8 cellular contexts compared by ENCODE assay signal in genomic region chr1:112501810-112502641, GRCh38. TPM values are rescaled to one million over a fixed set of nuclear protein-coding genes. Genes with fewer than 3 reads are reported as not detected.
A peak's percentile ranks its signal among the peaks of the same experiment; 100 is the strongest.
DNase-seq lines count a peak whose midpoint lies in the region; ATAC-seq and TF ChIP-seq lines count a peak whose summit lies in the region.

No MANE protein-coding gene starts in this region.

- peak; percentile 67 for ATAC-seq in HG03342 (IDR thresholded peaks at IDR 0.05; ENCODE audit: unreplicated experiment)
- peak; percentile 22 for ATAC-seq in thoracic aorta (ENCODE audit: insufficient number of reproducible peaks, low FRiP score, low read depth)
- no peak for ATAC-seq in GM18907 (IDR thresholded peaks at IDR 0.05; ENCODE audit: unreplicated experiment)

- peak; percentile 13 for TF ChIP-seq EP300 in neural cell (conservative IDR thresholded peaks at IDR 0.05; ENCODE audit: poor library complexity, severe bottlenecking)

- H3K27ac ChIP-seq in neural cell (ENCODE audit: low read length) (no peak overlapping the region), thoracic aorta (no peak overlapping the region)

- TF ChIP-seq CTCF in neural cell (IDR thresholded peaks at IDR 0.05; ENCODE audit: poor library complexity, severe bottlenecking) (peak; percentile 82), thoracic aorta (IDR thresholded peaks at IDR 0.05) (peak; percentile 68)

- no peaks in the 10 kb centered on the region for H3K9me3 ChIP-seq in ES-I3 (ENCODE audit: control insufficient read depth, insufficient read depth, low read length)
- no peaks in the 10 kb centered on the region for H3K9me3 ChIP-seq in neural cell (ENCODE audit: low read length)
- no peaks in the 10 kb centered on the region for H3K9me3 ChIP-seq in thoracic aorta

- no peaks in the 10 kb centered on the region for H3K79me2 ChIP-seq in neural cell (replicated peaks; ENCODE audit: insufficient read depth, low read length)

- H2AFZ ChIP-seq in neural cell (ENCODE audit: low read depth, low read length), result no peak overlapping the region

- TF ChIP-seq RAD21 in neural cell (conservative IDR thresholded peaks at IDR 0.05), result peak; percentile 67

- H3K4me1 ChIP-seq in ES-I3 (ENCODE audit: insufficient read depth, low read length) (peaks cover 14% of the 10 kb centered on the region; the same call in 1 of the 2 replicates), thoracic aorta (ENCODE audit: control insufficient read depth in 1 of 2, low read depth in 2 of 2) (peaks cover 3 to 7% of the 10 kb centered on the region in 2 donors)

- no peaks in the 10 kb centered on the region for H3K9me2 ChIP-seq in neural cell (ENCODE audit: insufficient read depth, low read length)

- DNase-seq in RPMI8226 (peak; percentile 43), foreskin melanocyte (peak; percentile 43), thoracic aorta (ENCODE audit: low spot score) (no peak)
- peak; percentile 26 for DNase-seq in activated gamma-delta T cell treated with anti-CD3 and anti-CD28 coated beads, Interleukin-2, amount 50 U/mL, for 16 hours (ENCODE audit: low read depth)

- H3K4me2 ChIP-seq in neural cell (ENCODE audit: low read length), result peak overlapping the region; percentile 55

- H3K9ac ChIP-seq in ES-I3 (ENCODE audit: low read depth, low read length) (peak overlapping the region; percentile 61), neural cell (ENCODE audit: low read length) (peak overlapping the region; percentile 64)

- peaks cover 42% of the 10 kb centered on the region for H3K27me3 ChIP-seq in neural cell (ENCODE audit: insufficient read depth, low read depth, low read length)
- H3K27me3 ChIP-seq in thoracic aorta (replicated peaks; ENCODE audit: insufficient read depth), result no peaks in the 10 kb centered on the region

- H3F3A ChIP-seq in neural cell (ENCODE audit: insufficient read depth, low read length, poor library complexity, severe bottlenecking), result no peaks in the 10 kb centered on the region

- H4K20me1 ChIP-seq in neural cell (ENCODE audit: insufficient read depth), result no peaks in the 10 kb centered on the region

- no peaks in the 10 kb centered on the region for H3K36me3 ChIP-seq in ES-I3 (ENCODE audit: insufficient read depth, low read length)
- no peaks in the 10 kb centered on the region for H3K36me3 ChIP-seq in neural cell (ENCODE audit: insufficient read depth, low read length)
- no peaks in the 10 kb centered on the region for H3K36me3 ChIP-seq in thoracic aorta

- H3K4me3 ChIP-seq in neural cell (ENCODE audit: low read length) (peak overlapping the region; percentile 77), thoracic aorta (peak overlapping the region; percentile 74)

TF ChIP-seq in neural cell, 6 proteins besides CTCF, POLR2A, EP300 and RAD21:
- TF ChIP-seq TAF1 (IDR thresholded peaks at IDR 0.05; ENCODE audit: low read depth) (no peak), EZH2 (IDR thresholded peaks at IDR 0.05; ENCODE audit: borderline replicate concordance, insufficient read depth, low read length, poor library complexity, severe bottlenecking) (no peak), REST (IDR thresholded peaks at IDR 0.05; ENCODE audit: borderline replicate concordance) (no peak), POLR2AphosphoS5 (IDR thresholded peaks at IDR 0.05) (peak; percentile 18), SMC3 (conservative IDR thresholded peaks at IDR 0.05; ENCODE audit: poor library complexity) (peak; percentile 72), MXI1 (conservative IDR thresholded peaks at IDR 0.05; ENCODE audit: poor library complexity, severe bottlenecking) (peak; percentile 30)
TF ChIP-seq in neural cell: peak in this region for 3.

RNA-seq across cellular contexts. Expression of gene WNT2B, which starts 6.7 kb away (rescaled TPM):
- polyA plus RNA-seq in neural cell, result 3.1 and 4.7 TPM in 2 replicates
- 3.7 and 6.8 TPM in 2 replicates for polyA minus RNA-seq in neural cell
- 10 to 100 TPM; 10.0 to 15.4 TPM for total RNA-seq in thoracic aorta
